Comparison of ENCODE assay signal across 1 cellular context in genomic region chrX:136260801-136261200, GRCh38.
TF ChIP-seq lines count a peak whose summit lies in the region.

No MANE protein-coding gene starts in this region.

TF ChIP-seq in SK-N-SH, 30 proteins besides CTCF, POLR2A, EP300 and RAD21 (continued from another document):
- TF ChIP-seq, protein P1, sequence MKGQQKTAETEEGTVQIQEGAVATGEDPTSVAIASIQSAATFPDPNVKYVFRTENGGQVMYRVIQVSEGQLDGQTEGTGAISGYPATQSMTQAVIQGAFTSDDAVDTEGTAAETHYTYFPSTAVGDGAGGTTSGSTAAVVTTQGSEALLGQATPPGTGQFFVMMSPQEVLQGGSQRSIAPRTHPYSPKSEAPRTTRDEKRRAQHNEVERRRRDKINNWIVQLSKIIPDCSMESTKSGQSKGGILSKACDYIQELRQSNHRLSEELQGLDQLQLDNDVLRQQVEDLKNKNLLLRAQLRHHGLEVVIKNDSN (IDR thresholded peaks at IDR 0.05; ENCODE audit: borderline replicate concordance, low read depth), result no peak
- no peak for TF ChIP-seq NRF1 (IDR thresholded peaks at IDR 0.05; ENCODE audit: low read depth, low read length)
- no peak for TF ChIP-seq GABPA (IDR thresholded peaks at IDR 0.05; ENCODE audit: low read depth)
- no peak for TF ChIP-seq TEAD4 (IDR thresholded peaks at IDR 0.05; ENCODE audit: borderline replicate concordance, insufficient read depth)
- TF ChIP-seq EZH2phosphoT487 (IDR thresholded peaks at IDR 0.05; ENCODE audit: borderline replicate concordance, low read depth), result no peak
- TF ChIP-seq MEF2A (IDR thresholded peaks at IDR 0.05; ENCODE audit: borderline replicate concordance, low read depth), result no peak
- no peak for TF ChIP-seq GATA2 (CRISPR knock-in tag; IDR thresholded peaks at IDR 0.05)
- TF ChIP-seq, protein P2, sequence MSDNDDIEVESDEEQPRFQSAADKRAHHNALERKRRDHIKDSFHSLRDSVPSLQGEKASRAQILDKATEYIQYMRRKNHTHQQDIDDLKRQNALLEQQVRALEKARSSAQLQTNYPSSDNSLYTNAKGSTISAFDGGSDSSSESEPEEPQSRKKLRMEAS (IDR thresholded peaks at IDR 0.05; ENCODE audit: low read depth), result no peak
